27 cellular contexts compared by ENCODE assay signal in the genomic region with DNA sequence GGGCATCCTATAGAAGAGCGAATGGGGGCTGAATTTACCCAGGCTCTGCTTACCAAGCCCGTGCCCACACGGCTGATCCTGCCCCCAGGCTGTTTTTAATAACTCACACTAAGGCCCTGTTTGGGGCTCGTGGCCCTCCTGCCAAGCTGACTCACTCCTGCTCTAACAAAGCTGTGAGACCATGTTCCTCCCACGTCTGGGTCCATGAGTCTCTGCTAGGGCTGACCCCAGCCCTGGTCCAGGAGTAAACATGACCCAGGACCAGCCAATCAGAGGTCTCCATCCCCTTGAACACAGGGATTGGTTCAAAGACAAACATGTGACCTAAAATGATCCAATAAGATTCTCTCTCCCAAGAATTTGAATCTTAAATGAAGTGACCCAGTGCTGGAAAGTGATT. TPM values are rescaled to one million over a fixed set of nuclear protein-coding genes. Genes with fewer than 3 reads are reported as not detected.
"Had no signal": no experiment of that assay in that cellular context is flagged by ENCODE, and none has a peak within 500 bp of the region (broad histone marks: within the 10 kb centered on the region; RNA-seq: fewer than 3 reads in every experiment).

No MANE protein-coding gene starts in this region.

- H3K27me3 ChIP-seq: tibial nerve, vagina had no signal

- H3K27ac ChIP-seq: epithelial cell of prostate, gastrocnemius medialis, left ventricle myocardium inferior, tibial nerve, vagina had no signal

- H3K4me3 ChIP-seq: gastrocnemius medialis, left ventricle myocardium inferior, tibial nerve, vagina had no signal

- H3K27ac Mint-ChIP-seq: activated CD4-positive, alpha-beta memory T cell treated with anti-CD3 and anti-CD28 coated beads for 36 hours; activated naive CD4-positive, alpha-beta T cell treated with anti-CD3 and anti-CD28 coated beads, Interleukin-2, amount 10 ng/mL, durations not matched to agents 7 days and 5 days; activated naive CD8-positive, alpha-beta T cell treated with anti-CD3 and anti-CD28 coated beads, Interleukin-2, amount 50 U/mL, for 24 hours; activated T-helper 2 cell treated with anti-CD3 and anti-CD28 coated beads, Interferon-gamma antibody, Interleukin-2, Interleukin-4, amounts not matched to agents 10 μg/mL and 5 μg/mL and 100 μg/mL, durations not matched to agents 14 hours and 24 hours and 36 hours; brain; endodermal cell; nephron progenitor cell had no signal

- H3K4me1 Mint-ChIP-seq: activated naive CD4-positive, alpha-beta T cell treated with anti-CD3 and anti-CD28 coated beads, Interleukin-2, amount 10 ng/mL, durations not matched to agents 7 days and 5 days; activated naive CD8-positive, alpha-beta T cell treated with anti-CD3 and anti-CD28 coated beads, Interleukin-2, amount 50 U/mL, for 24 hours; brain; endodermal cell; nephron progenitor cell had no signal

- H3K36me3 Mint-ChIP-seq: activated naive CD4-positive, alpha-beta T cell treated with anti-CD3 and anti-CD28 coated beads, Interleukin-2, amount 10 ng/mL, durations not matched to agents 7 days and 5 days; brain had no signal

- H3K4me3 Mint-ChIP-seq: activated CD4-positive, alpha-beta memory T cell treated with anti-CD3 and anti-CD28 coated beads for 36 hours; activated naive CD4-positive, alpha-beta T cell treated with anti-CD3 and anti-CD28 coated beads, Interleukin-2, amount 10 ng/mL, durations not matched to agents 7 days and 5 days; activated naive CD8-positive, alpha-beta T cell treated with anti-CD3 and anti-CD28 coated beads, Interleukin-2, amount 50 U/mL, for 24 hours; brain; endodermal cell; nephron progenitor cell had no signal

- H3K9me3 ChIP-seq: vagina had no signal

- H3K4me1 ChIP-seq: gastrocnemius medialis, left ventricle myocardium inferior, tibial nerve, vagina had no signal

- H3K36me3 ChIP-seq: gastrocnemius medialis, left ventricle myocardium inferior, tibial nerve, vagina had no signal

- ATAC-seq: activated naive CD8-positive, alpha-beta T cell treated with anti-CD3 and anti-CD28 coated beads, Interleukin-2, amount 50 U/mL, for 24 hours; gastrocnemius medialis; stimulated activated naive CD8-positive, alpha-beta T cell treated with anti-CD3 and anti-CD28 coated beads, Interleukin-15, Interleukin-2, amounts not matched to agents 100 U/mL and 50 U/mL, for 24 hours had no signal

- DNase-seq: activated CD4-positive, alpha-beta memory T cell treated with anti-CD3 and anti-CD28 coated beads for 36 hours; activated naive CD4-positive, alpha-beta T cell treated with anti-CD3 and anti-CD28 coated beads, Interleukin-2, amount 10 ng/mL, durations not matched to agents 7 days and 5 days; activated naive CD8-positive, alpha-beta T cell treated with anti-CD3 and anti-CD28 coated beads, Interleukin-2, amount 50 U/mL, for 24 hours; activated T-cell treated with anti-CD3 and anti-CD28 coated beads, Interleukin-2, amount 50 U/mL, for 1 hour; anterior cingulate cortex; central memory CD4-positive, alpha-beta T cell; endodermal cell; gastrocnemius medialis; head of caudate nucleus; kidney glomerular epithelial cell; left ventricle myocardium inferior; mammary epithelial cell; nephron progenitor cell; occipital lobe; posterior cingulate gyrus; stimulated activated CD8-positive, alpha-beta memory T cell treated with anti-CD3 and anti-CD28 coated beads, Interleukin-4, amount 100 ng/mL, for 48 hours; stimulated activated naive CD8-positive, alpha-beta T cell treated with anti-CD3 and anti-CD28 coated beads, Interleukin-15, Interleukin-2, amounts not matched to agents 100 U/mL and 50 U/mL, for 24 hours; substantia nigra had no signal

RNA-seq across cellular contexts. Expression of gene C16orf82, which starts 57.1 kb away (rescaled TPM):
- total RNA-seq: activated CD4-positive, alpha-beta memory T cell treated with anti-CD3 and anti-CD28 coated beads for 36 hours; activated T-helper 2 cell treated with anti-CD3 and anti-CD28 coated beads, Interferon-gamma antibody, Interleukin-2, Interleukin-4, amounts not matched to agents 10 μg/mL and 5 μg/mL and 100 μg/mL, durations not matched to agents 14 hours and 24 hours and 36 hours; endodermal cell; fibroblast of lung; gastrocnemius medialis; left ventricle myocardium inferior; mammary epithelial cell; myocyte; occipital lobe; renal cortical epithelial cell; T-helper 2 cell treated with Interferon-gamma antibody and Interleukin-4, amounts not matched to agents 100 ng/mL and 5 ng/mL, for 36 hours; tibial nerve; vagina had no signal
